ENCODE assay signal across 17 cellular contexts in the genomic region with DNA sequence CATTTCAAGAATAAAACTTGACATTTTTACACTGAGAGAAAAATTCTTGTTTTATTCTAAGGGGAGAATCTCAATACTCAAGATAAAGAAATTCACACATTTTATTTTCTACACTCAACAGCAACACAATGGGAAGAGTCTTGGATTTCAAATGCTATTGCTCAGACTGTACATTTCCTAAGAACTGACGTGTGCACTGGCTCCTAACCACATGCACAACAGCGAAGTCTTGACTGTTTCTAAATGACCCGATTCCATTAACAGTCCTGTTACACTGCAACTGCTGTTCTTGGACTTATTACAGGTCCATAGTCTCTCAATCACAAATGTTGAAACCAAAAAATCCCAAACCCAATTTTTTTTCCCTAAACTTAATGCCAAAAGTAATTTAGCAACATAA. TPM values are rescaled to one million over a fixed set of nuclear protein-coding genes. Genes with fewer than 3 reads are reported as not detected.
A peak's percentile ranks its signal among the peaks of the same experiment; 100 is the strongest.
DNase-seq lines count a peak whose midpoint lies in the region; ATAC-seq, FAIRE-seq and TF ChIP-seq lines count a peak whose summit lies in the region.
"Had no signal": no experiment of that assay in that cellular context is flagged by ENCODE, and none has a peak within 500 bp of the region (broad histone marks: within the 10 kb centered on the region; RNA-seq: fewer than 3 reads in every experiment).

No MANE protein-coding gene starts in this region.

- no peak for DNase-seq in MCF 10A (ENCODE audit: unreplicated experiment)
- no peak for DNase-seq in mammary epithelial cell
- no peak for DNase-seq in endothelial cell (ENCODE audit: low spot score)
- no peak for DNase-seq in stimulated activated effector memory CD8-positive, alpha-beta T cell treated with anti-CD3 and anti-CD28 coated beads, Interleukin-12 subunit alpha, Interleukin-12 subunit beta, amount 100 ng/mL, for 72 hours (ENCODE audit: low spot score in 2 of 2)
- DNase-seq in cerebellar cortex (ENCODE audit: low spot score), result no peak
- no peak for DNase-seq in HTR-8/SVneo (ENCODE audit: insufficient read length, low spot score)
- no peak for DNase-seq in NCI-H146 treated with DMSO at 0.1 percent for 48 hours (lab: John Stamatoyannopoulos, UW; ENCODE audit: unreplicated experiment)
- DNase-seq: 8988T; AML-193; Calu3; CD4-positive, alpha-beta T cell; DMS 273 treated with DMSO at 0.1 percent for 48 hours; GM23248 had no signal

- intact Hi-C loops in MCF 10A (cut with micrococcal nuclease) (no loop called here), mammary epithelial cell (cut with micrococcal nuclease) (no loop called here)

- H3K9me3 Mint-ChIP-seq in MCF 10A (ENCODE audit: unreplicated experiment) (no peaks in the 10 kb centered on the region), endothelial cell (ENCODE audit: unreplicated experiment) (no peaks in the 10 kb centered on the region)
- H3K9me3 Mint-ChIP-seq in stimulated activated effector memory CD8-positive, alpha-beta T cell treated with anti-CD3 and anti-CD28 coated beads, Interleukin-12 subunit alpha, Interleukin-12 subunit beta, amount 100 ng/mL, for 72 hours, result no peaks in the 10 kb centered on the region
- H3K9me3 Mint-ChIP-seq: CD4-positive, alpha-beta T cell had no signal

- no peak overlapping the region for H3K9ac ChIP-seq in mammary epithelial cell (ENCODE audit: insufficient read depth, low read length)
- H3K9ac ChIP-seq: BLaER1, GM23248 had no signal

- TF ChIP-seq POLR2A in gastroesophageal sphincter (IDR thresholded peaks at IDR 0.05), result no peak

- H3K4me1 ChIP-seq in mammary epithelial cell (ENCODE audit: insufficient read depth, low read length), result no peaks in the 10 kb centered on the region
- no peaks in the 10 kb centered on the region for H3K4me1 ChIP-seq in gastroesophageal sphincter
- H3K4me1 ChIP-seq: BLaER1 had no signal

- H3K27me3 Mint-ChIP-seq in MCF 10A (ENCODE audit: insufficient read depth, unreplicated experiment) (no peaks in the 10 kb centered on the region), endothelial cell (ENCODE audit: unreplicated experiment) (no peaks in the 10 kb centered on the region)
- H3K27me3 Mint-ChIP-seq: CD4-positive, alpha-beta T cell had no signal

- ATAC-seq in gastroesophageal sphincter, result peak; percentile 46
- ATAC-seq in stimulated activated effector memory CD8-positive, alpha-beta T cell treated with anti-CD3 and anti-CD28 coated beads, Interleukin-12 subunit alpha, Interleukin-12 subunit beta, amount 100 ng/mL, for 72 hours, result no peak

- dilution Hi-C loops in mammary epithelial cell (cut with HindIII; ENCODE audit: low sequenced_read_pairs), result loop anchor here (5.0 kb wide), 1 partner anchor 53 kb away; no protein-coding TSS in a partner anchor

- BruUV-seq in MCF 10A (replicated peaks; lab: Mats Ljungman, UMichigan) (no TSS peak), mammary epithelial cell (replicated peaks; lab: Mats Ljungman, UMichigan) (no TSS peak)

- no peak for FAIRE-seq in HTR-8/SVneo (lab: Jason Lieb, UNC)
- FAIRE-seq: GM18507, H54 had no signal

- H3K27ac ChIP-seq in mammary epithelial cell (ENCODE audit: insufficient read depth, low read depth, low read length) (no peak overlapping the region), gastroesophageal sphincter (no peak overlapping the region)
- H3K27ac ChIP-seq: BLaER1, GM23248 had no signal

- no peaks in the 10 kb centered on the region for H4K20me1 ChIP-seq in mammary epithelial cell (ENCODE audit: insufficient read depth, low read length)

- H3K4me3 Mint-ChIP-seq in MCF 10A (ENCODE audit: unreplicated experiment) (no peak overlapping the region), endothelial cell (ENCODE audit: unreplicated experiment) (no peak overlapping the region)
- no peak overlapping the region for H3K4me3 Mint-ChIP-seq in stimulated activated effector memory CD8-positive, alpha-beta T cell treated with anti-CD3 and anti-CD28 coated beads, Interleukin-12 subunit alpha, Interleukin-12 subunit beta, amount 100 ng/mL, for 72 hours
- H3K4me3 Mint-ChIP-seq: CD4-positive, alpha-beta T cell had no signal

- POLR2A ChIA-PET in MCF 10A (lab: Yijun Ruan, JAX), result no interaction called here

- in situ Hi-C loops in mammary epithelial cell (cut with MboI; ENCODE audit: low sequenced_read_pairs in 2 of 2), result no loop called here

- H3K4me2 ChIP-seq in mammary epithelial cell (ENCODE audit: insufficient read depth, low read depth, low read length), result no peak overlapping the region
- H3K4me2 ChIP-seq: BLaER1 had no signal

- H3K4me3 ChIP-seq in mammary epithelial cell (replicated peaks in 1 of 3; ENCODE audit: insufficient read depth in 1 of 3, low read depth in 2 of 3, low read length in 3 of 3), result no peak overlapping the region
- H3K4me3 ChIP-seq in gastroesophageal sphincter, result no peak overlapping the region
- H3K4me3 ChIP-seq: BLaER1, GM23248 had no signal

- H2AFZ ChIP-seq in mammary epithelial cell (ENCODE audit: low read depth, low read length), result no peak overlapping the region
- H2AFZ ChIP-seq: GM23248 had no signal

- TF ChIP-seq CTCF in MCF 10A (IDR thresholded peaks at IDR 0.05; ENCODE audit: unreplicated experiment) (no peak), mammary epithelial cell (conservative IDR thresholded peaks at IDR 0.05 in 1 of 2, IDR thresholded peaks at IDR 0.05 in 1 of 2; ENCODE audit: extremely low read depth in 1 of 2, insufficient read depth in 1 of 2, low read depth in 1 of 2, low read length in 2 of 2) (no peak), endothelial cell (IDR thresholded peaks at IDR 0.05; ENCODE audit: unreplicated experiment) (no peak), gastroesophageal sphincter (IDR thresholded peaks at IDR 0.05) (no peak)

- CTCF ChIA-PET in MCF 10A (lab: Yijun Ruan, JAX), result no interaction called here
- CTCF ChIA-PET in mammary epithelial cell (lab: Charles Lee; ENCODE audit: low non-redundant PET), result no interaction called here

- H3K79me2 ChIP-seq in mammary epithelial cell (ENCODE audit: insufficient read depth, low read length), result peaks cover 46% of the 10 kb centered on the region

- H3K36me3 ChIP-seq in mammary epithelial cell (ENCODE audit: insufficient read depth, low read length), result peaks cover 22% of the 10 kb centered on the region
- peaks cover 0 to 94% of the 10 kb centered on the region in 2 donors for H3K36me3 ChIP-seq in gastroesophageal sphincter

- 98% methylated on average over 3 of the region's 3 CpGs for WGBS in mammary epithelial cell (ENCODE audit: low coverage, missing lambda C conversion rate)
- 52 to 69% methylated on average over 3 of the region's 3 CpGs for WGBS in gastroesophageal sphincter (ENCODE audit: low coverage in 1 of 2), 2 donors

- H3K27ac Mint-ChIP-seq in MCF 10A (ENCODE audit: low read depth, unreplicated experiment), result peak overlapping the region; percentile 59
- H3K27ac Mint-ChIP-seq in endothelial cell (ENCODE audit: unreplicated experiment), result peak overlapping the region; percentile 78
- H3K27ac Mint-ChIP-seq in stimulated activated effector memory CD8-positive, alpha-beta T cell treated with anti-CD3 and anti-CD28 coated beads, Interleukin-12 subunit alpha, Interleukin-12 subunit beta, amount 100 ng/mL, for 72 hours, result peak overlapping the region; percentile 18
- H3K27ac Mint-ChIP-seq: CD4-positive, alpha-beta T cell had no signal

- H3K36me3 Mint-ChIP-seq in MCF 10A (ENCODE audit: insufficient read depth, unreplicated experiment) (peaks cover 74% of the 10 kb centered on the region), endothelial cell (ENCODE audit: low read depth, unreplicated experiment) (peaks cover 18% of the 10 kb centered on the region)
- peaks cover 86% of the 10 kb centered on the region for H3K36me3 Mint-ChIP-seq in stimulated activated effector memory CD8-positive, alpha-beta T cell treated with anti-CD3 and anti-CD28 coated beads, Interleukin-12 subunit alpha, Interleukin-12 subunit beta, amount 100 ng/mL, for 72 hours

- no peaks in the 10 kb centered on the region for H3K27me3 ChIP-seq in mammary epithelial cell (ENCODE audit: insufficient read depth, low read length)
- no peaks in the 10 kb centered on the region for H3K27me3 ChIP-seq in gastroesophageal sphincter
- H3K27me3 ChIP-seq: BLaER1 had no signal

- no peak for TF ChIP-seq EP300 in gastroesophageal sphincter (IDR thresholded peaks at IDR 0.05)

- H3K4me1 Mint-ChIP-seq in MCF 10A (ENCODE audit: insufficient read depth, unreplicated experiment), result no peaks in the 10 kb centered on the region
- peaks cover 20% of the 10 kb centered on the region for H3K4me1 Mint-ChIP-seq in endothelial cell (ENCODE audit: unreplicated experiment)
- H3K4me1 Mint-ChIP-seq in stimulated activated effector memory CD8-positive, alpha-beta T cell treated with anti-CD3 and anti-CD28 coated beads, Interleukin-12 subunit alpha, Interleukin-12 subunit beta, amount 100 ng/mL, for 72 hours, result peaks cover 38% of the 10 kb centered on the region

- no peaks in the 10 kb centered on the region for H3K9me3 ChIP-seq in mammary epithelial cell (replicated peaks; ENCODE audit: insufficient read depth, low read length)
- no peaks in the 10 kb centered on the region for H3K9me3 ChIP-seq in gastroesophageal sphincter
- H3K9me3 ChIP-seq: BLaER1 had no signal

RNA-seq across cellular contexts. Expression of a gene that starts 20.9 kb away (rescaled TPM):
- 37.2 and 37.5 TPM in 2 replicates for total RNA-seq in MCF 10A (2022)
- total RNA-seq in mammary epithelial cell, result 10 to 100 TPM; 27.2 to 30.3 TPM
- polyA plus RNA-seq in mammary epithelial cell, result 8.7 TPM
- polyA minus RNA-seq in mammary epithelial cell, result 28.0 TPM
- total RNA-seq in endothelial cell (ENCODE audit: unreplicated experiment), result 25.4 TPM
- total RNA-seq in gastroesophageal sphincter, result 10 to 100 TPM; 25.9 to 47.6 (median 35.3) TPM

Comparison
In these comparisons a context has a peak if more than half of its experiments do, and no peak if none do; other contexts are left out.
1. H3K27ac Mint-ChIP-seq: peak in every context shown above with its lines; median percentile 78 in endothelial cell; 59 in MCF 10A; 18 in stimulated activated effector memory CD8-positive, alpha-beta T cell treated with anti-CD3 and anti-CD28 coated beads, Interleukin-12 subunit alpha, Interleukin-12 subunit beta, amount 100 ng/mL, for 72 hours.